In genomic region chr10:109982123-109982522, GRCh38 we compare ENCODE assay signal across 15 cellular contexts. TPM values are rescaled to one million over a fixed set of nuclear protein-coding genes. Genes with fewer than 3 reads are reported as not detected.
DNase-seq lines count a peak whose midpoint lies in the region; ATAC-seq and TF ChIP-seq lines count a peak whose summit lies in the region.
"Had no signal": no experiment of that assay in that cellular context is flagged by ENCODE, and none has a peak within 500 bp of the region (broad histone marks: within the 10 kb centered on the region; RNA-seq: fewer than 3 reads in every experiment).

No MANE protein-coding gene starts in this region.

- CTCF ChIA-PET in SK-N-SH (lab: Yijun Ruan, JAX): interaction anchor here (0.6 to 1.9 kb wide), 3 partner anchors 9 to 224 kb away, joined by 3 to 6 read pairs (median 4); no protein-coding TSS in a partner anchor

- POLR2A ChIA-PET in SK-N-SH (lab: Yijun Ruan, JAX): no interaction called here

- intact Hi-C loops in Right ventricle myocardium superior (cut with DNase I) (no loop called here), uterus (cut with DNase I; ENCODE audit: low total_unique reads) (no loop called here)

- H4K20me1 ChIP-seq in SK-N-SH (ENCODE audit: insufficient read depth): no peaks in the 10 kb centered on the region

- no peaks in the 10 kb centered on the region for H3K36me3 Mint-ChIP-seq in nephron (ENCODE audit: low read depth)
- H3K36me3 Mint-ChIP-seq: activated naive CD4-positive, alpha-beta T cell treated with anti-CD3 and anti-CD28 coated beads, Interleukin-2, amount 50 U/mL, for 72 hours had no signal

- DNase-seq in SK-N-SH: no peak
- DNase-seq in Right ventricle myocardium superior: no peak
- no peak for DNase-seq in uterus
- DNase-seq in stimulated activated CD4-positive, alpha-beta T cell treated with anti-CD3 and anti-CD28 coated beads, Interleukin-15, amount 100 ng/mL, for 24 hours: no peak
- DNase-seq in globus pallidus (ENCODE audit: low spot score): no peak
- no peak for DNase-seq in GM03348 (ENCODE audit: low spot score)
- DNase-seq: activated T-cell treated with anti-CD3 and anti-CD28 coated beads for 4 hours, NCI-H2029, NCI-H526, trophoblast cell had no signal

- H3K4me1 ChIP-seq in SK-N-SH (ENCODE audit: control insufficient read depth in 1 of 2, insufficient read depth in 2 of 2, low read depth in 1 of 2, low read length in 1 of 2): peaks cover 5 to 12% of the 10 kb centered on the region in 2 experiments; a peak in 3 of 4 replicates
- H3K4me1 ChIP-seq in uterus: no peaks in the 10 kb centered on the region

- WGBS in SK-N-SH (ENCODE audit: low lambda C conversion rate): 93% methylated on average over 3 of the region's 3 CpGs

- peak overlapping the region; percentile 63 for H2AFZ ChIP-seq in SK-N-SH (ENCODE audit: low read depth)

- peak overlapping the region in 1 of 2 experiments; percentile 12; a peak in 1 of 4 replicates for H3K27ac ChIP-seq in SK-N-SH (ENCODE audit: low read depth in 2 of 2, low read length in 1 of 2)
- peak overlapping the region; percentile 52 to 59 for H3K27ac ChIP-seq in uterus
- H3K27ac ChIP-seq: 22Rv1 had no signal

- H3K9ac ChIP-seq in SK-N-SH: no peak overlapping the region

- peak overlapping the region in 2 of 3 experiments; percentile 10 to 25 for H3K4me3 Mint-ChIP-seq in nephron
- H3K4me3 Mint-ChIP-seq: CD14-positive monocyte had no signal

- no peaks in the 10 kb centered on the region for H3K9me3 ChIP-seq in SK-N-SH
- H3K9me3 ChIP-seq in uterus: no peaks in the 10 kb centered on the region

- no peak for TF ChIP-seq EP300 in SK-N-SH (IDR thresholded peaks at IDR 0.05; ENCODE audit: borderline replicate concordance in 1 of 2, low read depth in 1 of 2, low read length in 1 of 2)

- no peaks in the 10 kb centered on the region for H3K27me3 Mint-ChIP-seq in nephron (ENCODE audit: low read depth)

- no peaks in the 10 kb centered on the region for H3K79me2 ChIP-seq in SK-N-SH (ENCODE audit: insufficient read depth)

- no peak for TF ChIP-seq RAD21 in SK-N-SH (IDR thresholded peaks at IDR 0.05; ENCODE audit: low read length)

- TF ChIP-seq POLR2A in uterus (IDR thresholded peaks at IDR 0.05): no peak

- no peaks in the 10 kb centered on the region for H3K27me3 ChIP-seq in SK-N-SH (ENCODE audit: insufficient read depth)
- H3K27me3 ChIP-seq in uterus: no peaks in the 10 kb centered on the region

- H3F3A ChIP-seq in SK-N-SH (replicated peaks; ENCODE audit: insufficient read depth): peaks cover 6% of the 10 kb centered on the region

- peak overlapping the region; percentile 74 to 89 (median 77) for H3K27ac Mint-ChIP-seq in nephron
- H3K27ac Mint-ChIP-seq: activated naive CD4-positive, alpha-beta T cell treated with anti-CD3 and anti-CD28 coated beads, Interleukin-2, amount 50 U/mL, for 72 hours; CD14-positive monocyte had no signal

- H3K9me2 ChIP-seq in SK-N-SH: no peaks in the 10 kb centered on the region

- TF ChIP-seq CTCF in SK-N-SH (IDR thresholded peaks at IDR 0.05) (no peak), nephron (IDR thresholded peaks at IDR 0.05; ENCODE audit: unreplicated experiment in 3 of 3) (no peak), uterus (IDR thresholded peaks at IDR 0.05) (no peak)

- H3K36me3 ChIP-seq in SK-N-SH (replicated peaks in 1 of 2; ENCODE audit: control insufficient read depth in 1 of 2, insufficient read depth in 2 of 2, low read length in 1 of 2) (no peaks in the 10 kb centered on the region), uterus (no peaks in the 10 kb centered on the region)

- H3K4me1 Mint-ChIP-seq in nephron: peaks cover 31% of the 10 kb centered on the region

- H3K4me3 ChIP-seq in SK-N-SH (ENCODE audit: low read depth in 2 of 2, low read length in 1 of 2) (no peak overlapping the region), uterus (no peak overlapping the region)

- peaks cover 7% of the 10 kb centered on the region for H3K9me3 Mint-ChIP-seq in nephron
- H3K9me3 Mint-ChIP-seq: activated naive CD4-positive, alpha-beta T cell treated with anti-CD3 and anti-CD28 coated beads, Interleukin-2, amount 50 U/mL, for 72 hours had no signal

- no peak overlapping the region for H3K4me2 ChIP-seq in SK-N-SH

- no peak for ATAC-seq in SK-N-SH treated with all-trans-retinoic acid at 6 μM for 48 hours
- ATAC-seq in Right ventricle myocardium superior (ENCODE audit: poor library complexity): peak; percentile 80
- ATAC-seq: activated naive CD4-positive, alpha-beta T cell treated with anti-CD3 and anti-CD28 coated beads, Interleukin-2, amount 50 U/mL, for 72 hours had no signal

TF ChIP-seq in SK-N-SH, 30 proteins besides CTCF, POLR2A, EP300 and RAD21:
- TF ChIP-seq MXI1 (IDR thresholded peaks at IDR 0.05; ENCODE audit: low read depth, low read length) (no peak), GATA2 (CRISPR knock-in tag; IDR thresholded peaks at IDR 0.05) (no peak)

TF ChIP-seq in SK-N-SH treated with all-trans-retinoic acid at 6 μM for 48 hours, 23 proteins besides CTCF, POLR2A, EP300 and RAD21 (continues in another document):
- TF ChIP-seq SNAI2 (CRISPR knock-in tag; IDR thresholded peaks at IDR 0.05) (no peak), CREB5 (CRISPR knock-in tag; IDR thresholded peaks at IDR 0.05; ENCODE audit: low read depth) (no peak), CSRNP3 (CRISPR knock-in tag; IDR thresholded peaks at IDR 0.05) (no peak), ZNF8 (CRISPR knock-in tag; IDR thresholded peaks at IDR 0.05) (no peak), TOX (CRISPR knock-in tag; IDR thresholded peaks at IDR 0.05; ENCODE audit: borderline replicate concordance) (no peak)
- TF ChIP-seq, protein P1, sequence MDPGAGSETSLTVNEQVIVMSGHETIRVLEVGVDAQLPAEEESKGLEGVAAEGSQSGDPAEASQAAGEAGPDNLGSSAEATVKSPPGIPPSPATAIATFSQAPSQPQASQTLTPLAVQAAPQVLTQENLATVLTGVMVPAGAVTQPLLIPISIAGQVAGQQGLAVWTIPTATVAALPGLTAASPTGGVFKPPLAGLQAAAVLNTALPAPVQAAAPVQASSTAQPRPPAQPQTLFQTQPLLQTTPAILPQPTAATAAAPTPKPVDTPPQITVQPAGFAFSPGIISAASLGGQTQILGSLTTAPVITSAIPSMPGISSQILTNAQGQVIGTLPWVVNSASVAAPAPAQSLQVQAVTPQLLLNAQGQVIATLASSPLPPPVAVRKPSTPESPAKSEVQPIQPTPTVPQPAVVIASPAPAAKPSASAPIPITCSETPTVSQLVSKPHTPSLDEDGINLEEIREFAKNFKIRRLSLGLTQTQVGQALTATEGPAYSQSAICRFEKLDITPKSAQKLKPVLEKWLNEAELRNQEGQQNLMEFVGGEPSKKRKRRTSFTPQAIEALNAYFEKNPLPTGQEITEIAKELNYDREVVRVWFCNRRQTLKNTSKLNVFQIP (CRISPR knock-in tag; IDR thresholded peaks at IDR 0.05; ENCODE audit: borderline replicate concordance, low read depth): no peak

RNA-seq across cellular contexts. Expression of gene ADD3, which starts 25.7 kb away (rescaled TPM):
- polyA plus RNA-seq in SK-N-SH (2012; rRNA removed): 27.6 and 144 TPM in 2 replicates
- polyA plus RNA-seq in SK-N-SH (2012; cell fraction: cytosol; rRNA removed): 39.2 and 59.7 TPM in 2 replicates
- 26.9 and 74.1 TPM in 2 replicates for polyA plus RNA-seq in SK-N-SH (2012; cell fraction: nucleus; rRNA removed)
- total RNA-seq in Right ventricle myocardium superior (115 TPM), uterus (100 to 1,000 TPM in 2 of 4 donors, 10 to 100 TPM in 2; 55.0 to 935 (median 92.6) TPM)

RNA-seq across cellular contexts. Expression of gene XPNPEP1, which starts 58.8 kb away (rescaled TPM):
- polyA plus RNA-seq in SK-N-SH (2012; rRNA removed): 167 and 190 TPM in 2 replicates
- polyA plus RNA-seq in SK-N-SH (2012; cell fraction: cytosol; rRNA removed): 122 and 146 TPM in 2 replicates
- 264 and 305 TPM in 2 replicates for polyA plus RNA-seq in SK-N-SH (2012; cell fraction: nucleus; rRNA removed)
- total RNA-seq in Right ventricle myocardium superior (36.0 TPM), uterus (100 to 1,000 TPM in 2 of 4 donors, 10 to 100 TPM in 2; 41.0 to 188 (median 92.0) TPM)
